18 cellular contexts compared by ENCODE assay signal in the genomic region with DNA sequence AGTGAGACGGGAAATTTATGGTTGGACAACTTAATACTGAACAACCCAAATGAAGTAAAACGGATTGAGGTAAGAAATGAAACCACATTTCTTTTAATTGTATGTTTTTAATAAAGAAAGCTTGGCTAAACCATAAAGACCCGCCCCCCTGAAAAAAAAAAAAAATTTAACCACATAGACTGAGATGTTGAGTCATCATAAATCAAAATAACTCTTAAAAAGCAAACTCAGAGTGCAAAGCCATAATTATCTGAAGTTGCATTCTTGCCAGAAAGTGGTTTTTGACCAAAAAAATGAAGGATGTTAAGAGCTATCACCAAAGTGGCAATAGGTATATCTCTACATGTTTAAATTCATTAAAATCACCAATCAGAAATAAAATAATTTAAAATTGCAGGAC.
A peak's percentile ranks its signal among the peaks of the same experiment; 100 is the strongest.
DNase-seq lines count a peak whose midpoint lies in the region; ATAC-seq, FAIRE-seq and TF ChIP-seq lines count a peak whose summit lies in the region.
"Had no signal": no experiment of that assay in that cellular context is flagged by ENCODE, and none has a peak within 500 bp of the region (broad histone marks: within the 10 kb centered on the region; RNA-seq: fewer than 3 reads in every experiment).

No MANE protein-coding gene starts in this region.

- intact Hi-C loops in activated naive CD4-positive, alpha-beta T cell treated with anti-CD3 and anti-CD28 coated beads for 36 hours (cut with micrococcal nuclease), result no loop called here

- H3K27me3 Mint-ChIP-seq in endothelial cell (ENCODE audit: unreplicated experiment), result peaks cover 2% of the 10 kb centered on the region
- peaks cover 11% of the 10 kb centered on the region for H3K27me3 Mint-ChIP-seq in activated naive CD4-positive, alpha-beta T cell treated with anti-CD3 and anti-CD28 coated beads for 36 hours (ENCODE audit: low read depth)

- no peak overlapping the region for H3K4me3 Mint-ChIP-seq in endothelial cell (ENCODE audit: unreplicated experiment)
- no peak overlapping the region for H3K4me3 Mint-ChIP-seq in activated naive CD4-positive, alpha-beta T cell treated with anti-CD3 and anti-CD28 coated beads for 36 hours
- H3K4me3 Mint-ChIP-seq: activated CD8-positive, alpha-beta T cell treated with anti-CD3 and anti-CD28 coated beads, Interleukin-2, amount 10 ng/mL, durations not matched to agents 7 days and 5 days; activated T-cell treated with anti-CD3 and anti-CD28 coated beads, Interleukin-2, amount 50 U/mL, for 24 hours; neural progenitor cell had no signal

- H3K27ac Mint-ChIP-seq in endothelial cell (ENCODE audit: unreplicated experiment), result no peak overlapping the region
- H3K27ac Mint-ChIP-seq in activated naive CD4-positive, alpha-beta T cell treated with anti-CD3 and anti-CD28 coated beads for 36 hours, result no peak overlapping the region
- H3K27ac Mint-ChIP-seq: activated CD8-positive, alpha-beta T cell treated with anti-CD3 and anti-CD28 coated beads, Interleukin-2, amount 10 ng/mL, durations not matched to agents 7 days and 5 days; activated T-cell treated with anti-CD3 and anti-CD28 coated beads, Interleukin-2, amount 50 U/mL, for 24 hours; neural progenitor cell had no signal

- H3K36me3 Mint-ChIP-seq in endothelial cell (ENCODE audit: low read depth, unreplicated experiment), result no peaks in the 10 kb centered on the region
- H3K36me3 Mint-ChIP-seq in activated naive CD4-positive, alpha-beta T cell treated with anti-CD3 and anti-CD28 coated beads for 36 hours (ENCODE audit: low read depth), result no peaks in the 10 kb centered on the region
- H3K36me3 Mint-ChIP-seq: neural progenitor cell had no signal

- FAIRE-seq in endometrium (lab: Jason Lieb, UNC), result peak; percentile 87

- CTCF ChIA-PET in activated naive CD4-positive, alpha-beta T cell treated with anti-CD3 and anti-CD28 coated beads for 36 hours (lab: Charles Lee), result interaction anchor here (0.7 kb wide), 1 partner anchor 41 kb away, joined by 9 read pairs; no protein-coding TSS in a partner anchor

- H3K4me1 Mint-ChIP-seq in endothelial cell (ENCODE audit: unreplicated experiment), result peaks cover 17% of the 10 kb centered on the region
- H3K4me1 Mint-ChIP-seq in activated naive CD4-positive, alpha-beta T cell treated with anti-CD3 and anti-CD28 coated beads for 36 hours (ENCODE audit: low read depth), result no peaks in the 10 kb centered on the region
- H3K4me1 Mint-ChIP-seq: neural progenitor cell had no signal

- TF ChIP-seq CTCF in endothelial cell (IDR thresholded peaks at IDR 0.05; ENCODE audit: unreplicated experiment), result no peak

- peak; percentile 70 for DNase-seq in ELR (ENCODE audit: low read depth)
- DNase-seq in RPMI8226, result peak; percentile 56
- DNase-seq in myocyte (ENCODE audit: low read depth), result peak; percentile 50
- no peak for DNase-seq in endothelial cell (ENCODE audit: low spot score)
- DNase-seq in DMS79 (lab: John Stamatoyannopoulos, UW), result no peak
- DNase-seq in activated naive CD4-positive, alpha-beta T cell treated with anti-CD3 and anti-CD28 coated beads for 36 hours, result no peak
- DNase-seq: activated CD8-positive, alpha-beta T cell treated with anti-CD3 and anti-CD28 coated beads, Interleukin-2, amount 10 ng/mL, durations not matched to agents 7 days and 5 days; activated naive CD4-positive, alpha-beta T cell treated with Interleukin-2 at 50 U/mL for 16 hours; activated T-cell treated with anti-CD3 and anti-CD28 coated beads, Interleukin-2, amount 50 U/mL, for 24 hours; colonic mucosa; GOT3; left ventricle myocardium inferior; mucosa of descending colon; NCI-H1417 treated with DMSO at 0.1 percent for 48 hours; NCI-H748 treated with DMSO at 0.1 percent for 48 hours had no signal

- ATAC-seq in GM19324 (IDR thresholded peaks at IDR 0.05; ENCODE audit: low FRiP score, unreplicated experiment), result no peak
- ATAC-seq: activated CD8-positive, alpha-beta T cell treated with anti-CD3 and anti-CD28 coated beads, Interleukin-2, amount 10 ng/mL, durations not matched to agents 7 days and 5 days; mucosa of descending colon had no signal

- H3K9me3 Mint-ChIP-seq in endothelial cell (ENCODE audit: unreplicated experiment), result no peaks in the 10 kb centered on the region
- peaks cover 2% of the 10 kb centered on the region for H3K9me3 Mint-ChIP-seq in activated naive CD4-positive, alpha-beta T cell treated with anti-CD3 and anti-CD28 coated beads for 36 hours
- H3K9me3 Mint-ChIP-seq: activated T-cell treated with anti-CD3 and anti-CD28 coated beads, Interleukin-2, amount 50 U/mL, for 24 hours had no signal

Comparison
In these comparisons a context has a peak if more than half of its experiments do, and no peak if none do; other contexts are left out.
1. DNase-seq: peak in ELR (single experiment), RPMI8226 (single experiment) and myocyte (single experiment); none in endothelial cell (single experiment), DMS79 (single experiment) and activated naive CD4-positive, alpha-beta T cell treated with anti-CD3 and anti-CD28 coated beads for 36 hours (single experiment).